Comparison of ENCODE assay signal across 1 cellular context in the genomic region with DNA sequence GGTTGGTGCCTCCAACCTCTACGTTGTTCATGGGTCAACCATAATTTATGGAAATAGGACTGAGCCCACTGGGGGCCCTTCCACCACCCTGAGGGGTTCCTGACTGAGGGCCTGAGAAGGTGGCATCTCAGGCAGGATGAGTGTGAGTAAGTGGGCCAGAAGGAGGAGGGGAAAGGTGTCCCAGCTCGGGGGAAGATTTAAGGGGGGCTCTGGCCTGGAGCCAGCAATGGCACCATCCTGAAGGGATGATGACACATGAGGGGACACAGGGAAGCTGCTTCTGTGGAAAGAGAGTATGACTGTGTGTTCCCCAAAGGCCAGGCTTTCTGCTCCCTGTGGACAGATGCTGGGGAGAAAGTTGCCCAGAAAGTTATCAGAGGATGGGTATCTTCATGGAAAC.
TF ChIP-seq lines count a peak whose summit lies in the region.

No MANE protein-coding gene starts in this region.

TF ChIP-seq in K562, 482 proteins besides CTCF, POLR2A, EP300 and RAD21:
- peak; percentile 63 for TF ChIP-seq NFIC (IDR thresholded peaks at IDR 0.05)
- TF ChIP-seq, protein P1, sequence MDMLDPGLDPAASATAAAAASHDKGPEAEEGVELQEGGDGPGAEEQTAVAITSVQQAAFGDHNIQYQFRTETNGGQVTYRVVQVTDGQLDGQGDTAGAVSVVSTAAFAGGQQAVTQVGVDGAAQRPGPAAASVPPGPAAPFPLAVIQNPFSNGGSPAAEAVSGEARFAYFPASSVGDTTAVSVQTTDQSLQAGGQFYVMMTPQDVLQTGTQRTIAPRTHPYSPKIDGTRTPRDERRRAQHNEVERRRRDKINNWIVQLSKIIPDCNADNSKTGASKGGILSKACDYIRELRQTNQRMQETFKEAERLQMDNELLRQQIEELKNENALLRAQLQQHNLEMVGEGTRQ (CRISPR knock-in tag; IDR thresholded peaks at IDR 0.05) = no peak
- TF ChIP-seq ZNF277 (CRISPR knock-in tag; IDR thresholded peaks at IDR 0.05; ENCODE audit: borderline replicate concordance) = no peak
- no peak for TF ChIP-seq POLR3A (IDR thresholded peaks at IDR 0.05; ENCODE audit: borderline replicate concordance, extremely low read depth, insufficient read depth, insufficient read length)
